8 cellular contexts compared by ENCODE assay signal in the genomic region with DNA sequence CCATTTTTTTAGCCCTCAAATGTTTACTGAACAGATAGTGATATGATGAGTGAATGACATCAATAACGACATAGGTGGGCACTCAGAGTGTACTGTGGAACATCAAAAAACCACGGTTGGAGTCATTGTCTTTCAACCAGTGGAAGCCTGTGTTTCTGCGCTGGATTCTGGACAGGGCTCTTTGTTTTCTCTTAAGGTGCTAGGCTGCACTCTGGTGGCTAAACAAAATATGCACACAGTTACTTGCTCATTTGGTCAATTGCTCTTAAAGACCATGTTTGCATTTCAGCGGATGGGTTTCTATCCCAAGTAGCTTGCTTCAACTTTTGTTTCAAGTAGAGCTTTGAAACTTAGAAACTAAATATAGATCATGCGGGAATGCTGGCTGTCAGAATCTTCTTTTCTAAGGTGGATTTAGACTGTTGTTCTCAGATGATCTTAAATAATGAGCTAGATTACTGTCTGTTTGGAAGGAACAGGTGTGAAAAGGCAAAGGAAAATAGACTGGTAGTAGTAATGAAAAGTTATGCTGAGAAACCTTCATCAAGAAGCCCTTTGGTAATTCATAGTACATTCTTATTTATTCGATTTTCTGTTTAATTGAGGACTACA. TPM values are rescaled to one million over a fixed set of nuclear protein-coding genes. Genes with fewer than 3 reads are reported as not detected.
A peak's percentile ranks its signal among the peaks of the same experiment; 100 is the strongest.
DNase-seq lines count a peak whose midpoint lies in the region; ATAC-seq and TF ChIP-seq lines count a peak whose summit lies in the region.

No MANE protein-coding gene starts in this region.

- TF ChIP-seq CTCF in tibial artery (IDR thresholded peaks at IDR 0.05), result peak; percentile 72 to 73

- peak; percentile 48 for DNase-seq in DMS 273 treated with DMSO at 0.1 percent for 48 hours (lab: John Stamatoyannopoulos, UW)
- peak; percentile 81 for DNase-seq in NCI-H460 (ENCODE audit: extremely low read depth, low read depth)
- DNase-seq in activated CD4-positive, alpha-beta T cell treated with anti-CD3 and anti-CD28 coated beads for 24 hours (ENCODE audit: low read depth in 2 of 2), result peak; percentile 18 to 31
- peak; percentile 70 for DNase-seq in epidermal melanocyte (ENCODE audit: insufficient read length, low spot score)
- peak; percentile 72 for DNase-seq in mucosa of gallbladder (ENCODE audit: low spot score)
- DNase-seq in tibial artery, result peak in 1 of 2 donors; percentile 61

- H3K4me3 ChIP-seq in tibial artery, result no peak overlapping the region

- intact Hi-C loops in tibial artery (cut with DNase I; ENCODE audit: low total_unique reads), result loop anchor here (10.0 kb wide), 1 partner anchor 1055 kb away; no protein-coding TSS in a partner anchor

- no peaks in the 10 kb centered on the region for H3K36me3 ChIP-seq in tibial artery

- no peaks in the 10 kb centered on the region for H3K27me3 ChIP-seq in tibial artery

- H3K4me1 ChIP-seq in tibial artery, result no peaks in the 10 kb centered on the region

- H3K27ac ChIP-seq in tibial artery, result no peak overlapping the region

- H3K9me3 ChIP-seq in tibial artery, result no peaks in the 10 kb centered on the region

- ATAC-seq in GM19397 (IDR thresholded peaks at IDR 0.05; ENCODE audit: unreplicated experiment), result peak; percentile 81
- ATAC-seq in HG03442 (IDR thresholded peaks at IDR 0.05; ENCODE audit: unreplicated experiment), result peak; percentile 96

RNA-seq across cellular contexts. Expression of a gene that starts 48.5 kb away (rescaled TPM):
- total RNA-seq in NCI-H460 (2014; rRNA removed; shearing (Covaris generic)), result 0.20 and 0.38 TPM in 2 replicates
- 0.47 and 1.5 TPM in 2 replicates for polyA plus RNA-seq in NCI-H460 (2014; cell fraction: nucleus; rRNA removed)
- 98.5 TPM for total RNA-seq in mucosa of gallbladder

Comparison
In these comparisons a context has a peak if more than half of its experiments do, and no peak if none do; other contexts are left out.
1. RNA of a gene that starts 48.5 kb away (total RNA-seq): 98.5 TPM in mucosa of gallbladder (single experiment); 0.20 to 0.38 TPM in NCI-H460; every median in the first group is over 10 times any median in the second.